Comparison of ENCODE assay signal across 13 cellular contexts in the genomic region with DNA sequence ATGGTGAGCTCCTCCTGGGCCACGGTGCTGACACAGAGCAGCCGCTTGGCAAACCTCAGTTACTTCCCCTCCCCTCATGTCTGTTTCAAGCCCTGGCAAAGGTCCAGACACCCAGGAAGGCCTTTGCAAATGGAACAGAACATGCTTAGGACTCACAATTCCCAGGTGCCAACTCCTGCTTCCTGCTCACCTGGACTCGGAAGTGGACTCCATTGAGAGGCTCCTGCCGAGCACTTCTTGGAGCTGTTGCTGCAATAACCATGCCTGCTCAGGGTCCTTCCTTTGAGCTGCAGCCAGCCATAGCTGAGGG. TPM values are rescaled to one million over a fixed set of nuclear protein-coding genes. Genes with fewer than 3 reads are reported as not detected.
A peak's percentile ranks its signal among the peaks of the same experiment; 100 is the strongest.
DNase-seq lines count a peak whose midpoint lies in the region; ATAC-seq and TF ChIP-seq lines count a peak whose summit lies in the region.
"Had no signal": no experiment of that assay in that cellular context is flagged by ENCODE, and none has a peak within 500 bp of the region (broad histone marks: within the 10 kb centered on the region; RNA-seq: fewer than 3 reads in every experiment).

No MANE protein-coding gene starts in this region.

- H3K9me3 ChIP-seq in left ventricle myocardium inferior (replicated peaks) (no peaks in the 10 kb centered on the region), testis (no peaks in the 10 kb centered on the region), smooth muscle cell (replicated peaks; ENCODE audit: low read depth) (no peaks in the 10 kb centered on the region), tibial nerve (no peaks in the 10 kb centered on the region)
- H3K9me3 ChIP-seq: ovary had no signal

- no peak overlapping the region for H3K4me2 ChIP-seq in smooth muscle cell

- TF ChIP-seq POLR2A in testis (IDR thresholded peaks at IDR 0.05) (no peak), tibial nerve (IDR thresholded peaks at IDR 0.05) (no peak)

- H3K27me3 ChIP-seq in left ventricle myocardium inferior (ENCODE audit: low read depth): no peaks in the 10 kb centered on the region
- H3K27me3 ChIP-seq in testis: no peaks in the 10 kb centered on the region
- H3K27me3 ChIP-seq in smooth muscle cell (ENCODE audit: low read depth): no peaks in the 10 kb centered on the region
- H3K27me3 ChIP-seq in tibial nerve: no peaks in the 10 kb centered on the region
- H3K27me3 ChIP-seq: ovary had no signal

- no peak overlapping the region for H2AFZ ChIP-seq in smooth muscle cell (ENCODE audit: low read depth)

- H3K9ac ChIP-seq in smooth muscle cell (ENCODE audit: low read depth): no peak overlapping the region

- ATAC-seq in left ventricle myocardium superior: peak; percentile 61
- no peak for ATAC-seq in GM19452 (IDR thresholded peaks at IDR 0.05; ENCODE audit: unreplicated experiment)
- ATAC-seq: stimulated activated memory B cell treated with anti-CD40 and anti-IgM and Interleukin-4, amounts not matched to agents 10 μg/mL and 1 μg/mL and 100 μg/mL, for 72 hours had no signal

- H3K4me3 ChIP-seq in left ventricle myocardium inferior (no peak overlapping the region), testis (no peak overlapping the region), smooth muscle cell (no peak overlapping the region), tibial nerve (no peak overlapping the region)
- H3K4me3 ChIP-seq: ovary had no signal

- DNase-seq in left ventricle myocardium superior: peak; percentile 38
- DNase-seq in left ventricle myocardium inferior: no peak
- DNase-seq in NCI-H2107 treated with DMSO at 0.1 percent for 48 hours (lab: John Stamatoyannopoulos, UW; ENCODE audit: unreplicated experiment): peak; percentile 35
- DNase-seq in epithelial cell of prostate (ENCODE audit: low read depth, low spot score): no peak
- no peak for DNase-seq in testis
- no peak for DNase-seq in smooth muscle cell (lab: John Stamatoyannopoulos, UW; ENCODE audit: unreplicated experiment)
- DNase-seq in tibial nerve (ENCODE audit: low spot score in 2 of 2): no peak
- DNase-seq: stimulated activated CD4-positive, alpha-beta T cell treated with anti-CD3 and anti-CD28 coated beads, Interleukin-2, amount 100 ng/mL, for 24 hours had no signal

- 57 to 64% methylated on average over 4 of the region's 4 CpGs for WGBS in testis, 2 donors
- 75% methylated on average over 4 of the region's 4 CpGs for WGBS in smooth muscle cell (ENCODE audit: low lambda C conversion rate)
- WGBS in tibial nerve, 2 donors: 64 to 67% methylated on average over 4 of the region's 4 CpGs

- peaks cover 18% of the 10 kb centered on the region for H3K4me1 ChIP-seq in left ventricle myocardium inferior
- peaks cover 3% of the 10 kb centered on the region for H3K4me1 ChIP-seq in testis
- peaks cover 4% of the 10 kb centered on the region for H3K4me1 ChIP-seq in smooth muscle cell (ENCODE audit: low read depth)
- peaks cover 0 to 30% (median 10%) of the 10 kb centered on the region in 4 donors for H3K4me1 ChIP-seq in tibial nerve

- no peaks in the 10 kb centered on the region for H3K36me3 ChIP-seq in left ventricle myocardium inferior
- no peaks in the 10 kb centered on the region for H3K36me3 ChIP-seq in testis (ENCODE audit: low read depth, missing control alignments)
- H3K36me3 ChIP-seq in smooth muscle cell (ENCODE audit: low read depth): no peaks in the 10 kb centered on the region
- H3K36me3 ChIP-seq in tibial nerve: peaks cover 0 to 7% (median 0%) of the 10 kb centered on the region in 3 donors
- H3K36me3 ChIP-seq: ovary had no signal

- H3K79me2 ChIP-seq in smooth muscle cell (ENCODE audit: low read depth): no peaks in the 10 kb centered on the region

- no peaks in the 10 kb centered on the region for H4K20me1 ChIP-seq in smooth muscle cell (ENCODE audit: low read depth)

- no peaks in the 10 kb centered on the region for H3F3A ChIP-seq in smooth muscle cell (ENCODE audit: low read depth)

- TF ChIP-seq CTCF in left ventricle myocardium inferior (IDR thresholded peaks at IDR 0.05; ENCODE audit: borderline replicate concordance): no peak
- no peak for TF ChIP-seq CTCF in testis (IDR thresholded peaks at IDR 0.05)
- TF ChIP-seq CTCF in smooth muscle cell (IDR thresholded peaks at IDR 0.05; ENCODE audit: borderline replicate concordance, insufficient read depth, poor library complexity, severe bottlenecking): no peak
- TF ChIP-seq CTCF in tibial nerve (IDR thresholded peaks at IDR 0.05): no peak

- no peak for TF ChIP-seq EP300 in tibial nerve (IDR thresholded peaks at IDR 0.05)

- intact Hi-C loops in left ventricle myocardium superior (cut with micrococcal nuclease) (no loop called here), left ventricle myocardium inferior (cut with micrococcal nuclease) (no loop called here), testis (cut with DNase I; ENCODE audit: low total_unique reads) (no loop called here)

- H3K27ac ChIP-seq in left ventricle myocardium inferior (replicated peaks) (no peak overlapping the region), epithelial cell of prostate (peak overlapping the region; percentile 13), testis (no peak overlapping the region), smooth muscle cell (ENCODE audit: low read depth) (no peak overlapping the region), tibial nerve (no peak overlapping the region)
- H3K27ac ChIP-seq: ovary had no signal

RNA-seq across cellular contexts. Expression of gene DCST2, which starts 10.7 kb away (rescaled TPM):
- total RNA-seq in left ventricle myocardium superior (0.37 TPM), left ventricle myocardium inferior (not detected), testis (10 to 100 TPM in 1 of 2 donors, 1 to 10 TPM in 1; 9.9 to 14.4 TPM), smooth muscle cell (1.1 TPM in 1 of 2 replicates, not detected in the other), tibial nerve (1 to 10 TPM in 3 of 4 donors, under 1 TPM in 1; 0.90 to 4.2 (median 1.7) TPM)
- polyA plus RNA-seq in testis (ENCODE audit: insufficient read depth, low read depth, low replicate concordance) (20.4 TPM), smooth muscle cell (1.2 and 1.3 TPM in 2 replicates)

RNA-seq across cellular contexts. Expression of gene DCST1, which starts 10.7 kb away (rescaled TPM):
- total RNA-seq in left ventricle myocardium superior (not detected), left ventricle myocardium inferior (not detected), testis (1 to 10 TPM; 4.5 to 9.4 TPM), smooth muscle cell (not detected in 2 replicates), tibial nerve (1 to 10 TPM in 1 of 4 donors, under 1 TPM in 2, not detected in 1; 0.21 to 3.5 (median 0.90) TPM)
- polyA plus RNA-seq in testis (ENCODE audit: insufficient read depth, low read depth, low replicate concordance) (15.2 TPM), smooth muscle cell (not detected in 2 replicates)
- total RNA-seq: endothelial cell of umbilical vein had no signal
- polyA plus RNA-seq: BJ, endothelial cell of umbilical vein had no signal

RNA-seq across cellular contexts. Expression of gene ZBTB7B, which starts 20.3 kb away (rescaled TPM):
- total RNA-seq in left ventricle myocardium superior (58.9 TPM), left ventricle myocardium inferior (42.8 TPM), testis (10 to 100 TPM; 21.1 to 22.4 TPM), smooth muscle cell (15.3 and 15.5 TPM in 2 replicates), tibial nerve (10 to 100 TPM; 44.6 to 53.4 (median 49.5) TPM)
- polyA plus RNA-seq in testis (ENCODE audit: insufficient read depth, low read depth, low replicate concordance) (18.6 TPM), smooth muscle cell (7.5 and 10.0 TPM in 2 replicates)

RNA-seq across cellular contexts. Expression of gene ADAM15, which starts 28.2 kb away (rescaled TPM):
- total RNA-seq in left ventricle myocardium superior (84.2 TPM), left ventricle myocardium inferior (82.1 TPM), testis (10 to 100 TPM; 30.7 to 34.5 TPM), smooth muscle cell (29.8 and 45.4 TPM in 2 replicates), tibial nerve (100 to 1,000 TPM; 111 to 202 (median 168) TPM)
- polyA plus RNA-seq in testis (ENCODE audit: insufficient read depth, low read depth, low replicate concordance) (42.6 TPM), smooth muscle cell (41.2 and 49.4 TPM in 2 replicates)

RNA-seq across cellular contexts. Expression of gene LENEP, which starts 29.5 kb away (rescaled TPM):
- total RNA-seq in left ventricle myocardium superior (not detected), left ventricle myocardium inferior (not detected), testis (1 to 10 TPM in 1 of 2 donors, not detected in 1; 1.1 TPM), smooth muscle cell (not detected in 2 replicates), tibial nerve (1 to 10 TPM in 1 of 4 donors, not detected in 3; 1.5 TPM)
- polyA plus RNA-seq in testis (ENCODE audit: insufficient read depth, low read depth, low replicate concordance) (not detected), smooth muscle cell (not detected in 2 replicates)
- total RNA-seq: ovary had no signal
- polyA plus RNA-seq: BJ, endothelial cell of umbilical vein, ovary had no signal

Comparison
In these comparisons a context has a peak if more than half of its experiments do, and no peak if none do; other contexts are left out.
1. DNase-seq: peak in left ventricle myocardium superior (single experiment) and NCI-H2107 treated with DMSO at 0.1 percent for 48 hours (single experiment); none in left ventricle myocardium inferior (single experiment), epithelial cell of prostate (single experiment), testis (single experiment), smooth muscle cell (single experiment) and tibial nerve (0 of 2).